ENCODE assay signal across 12 cellular contexts in genomic region chr10:100738055-100738827, GRCh38. TPM values are rescaled to one million over a fixed set of nuclear protein-coding genes. Genes with fewer than 3 reads are reported as not detected.
A peak's percentile ranks its signal among the peaks of the same experiment; 100 is the strongest.
DNase-seq lines count a peak whose midpoint lies in the region; ATAC-seq and TF ChIP-seq lines count a peak whose summit lies in the region.
"Had no signal": no experiment of that assay in that cellular context is flagged by ENCODE, and none has a peak within 500 bp of the region (broad histone marks: within the 10 kb centered on the region; RNA-seq: fewer than 3 reads in every experiment).

No MANE protein-coding gene starts in this region.

- H3K9me3 ChIP-seq in SJCRH30 (replicated peaks) = no peaks in the 10 kb centered on the region
- H3K9me3 ChIP-seq: heart left ventricle had no signal

- no peaks in the 10 kb centered on the region for H3K36me3 ChIP-seq in SJCRH30
- H3K36me3 ChIP-seq: heart left ventricle had no signal

- intact Hi-C loops in activated CD4-positive, alpha-beta T cell treated with anti-CD3 and anti-CD28 coated beads, Interleukin-2, amount 10 ng/mL, durations not matched to agents 24 days and 14 days (cut with micrococcal nuclease) = no loop called here

- no peaks in the 10 kb centered on the region for H3K9me3 Mint-ChIP-seq in activated CD4-positive, alpha-beta T cell treated with anti-CD3 and anti-CD28 coated beads, Interleukin-2, amount 10 ng/mL, durations not matched to agents 24 days and 14 days
- H3K9me3 Mint-ChIP-seq in glutamatergic neuron (ENCODE audit: unreplicated experiment) (peaks cover 17% of the 10 kb centered on the region), progenitor cell of endocrine pancreas (ENCODE audit: low read depth) (no peaks in the 10 kb centered on the region)

- H3K4me3 ChIP-seq in SJCRH30 = peak overlapping the region; percentile 59

- peaks cover 14% of the 10 kb centered on the region for H3K4me1 ChIP-seq in SJCRH30

- H3K27me3 ChIP-seq in SJCRH30 = peaks cover 45% of the 10 kb centered on the region

- DNase-seq in activated CD4-positive, alpha-beta T cell treated with anti-CD3 and anti-CD28 coated beads, Interleukin-2, amount 10 ng/mL, durations not matched to agents 24 days and 14 days = no peak
- no peak for DNase-seq in activated CD4-positive, alpha-beta T cell treated with anti-CD3 and anti-CD28 coated beads for 1 hour
- DNase-seq in SJCRH30 = no peak
- DNase-seq in glutamatergic neuron = no peak
- no peak for DNase-seq in progenitor cell of endocrine pancreas (ENCODE audit: low spot score, unreplicated experiment)
- no peak for DNase-seq in HPDE6-E6E7 (ENCODE audit: extremely low spot score)
- no peak for DNase-seq in RKO (ENCODE audit: low spot score)
- DNase-seq: amygdala, EL, heart left ventricle, NCI-H2081 treated with DMSO at 0.1 percent for 48 hours had no signal

- H3K4me3 Mint-ChIP-seq in activated CD4-positive, alpha-beta T cell treated with anti-CD3 and anti-CD28 coated beads, Interleukin-2, amount 10 ng/mL, durations not matched to agents 24 days and 14 days = peak overlapping the region; percentile 1
- H3K4me3 Mint-ChIP-seq in glutamatergic neuron (ENCODE audit: unreplicated experiment) (peak overlapping the region; percentile 2), progenitor cell of endocrine pancreas (ENCODE audit: low read depth) (no peak overlapping the region)

- peaks cover 16% of the 10 kb centered on the region for H3K4me1 Mint-ChIP-seq in activated CD4-positive, alpha-beta T cell treated with anti-CD3 and anti-CD28 coated beads, Interleukin-2, amount 10 ng/mL, durations not matched to agents 24 days and 14 days
- H3K4me1 Mint-ChIP-seq in glutamatergic neuron (ENCODE audit: low read depth, unreplicated experiment) (peaks cover 17% of the 10 kb centered on the region), progenitor cell of endocrine pancreas (ENCODE audit: low read depth) (peaks cover 19% of the 10 kb centered on the region)

- H3K27me3 Mint-ChIP-seq in activated CD4-positive, alpha-beta T cell treated with anti-CD3 and anti-CD28 coated beads, Interleukin-2, amount 10 ng/mL, durations not matched to agents 24 days and 14 days = peaks cover 90% of the 10 kb centered on the region
- peaks cover 56% of the 10 kb centered on the region for H3K27me3 Mint-ChIP-seq in glutamatergic neuron (ENCODE audit: unreplicated experiment)
- peaks cover 97% of the 10 kb centered on the region for H3K27me3 Mint-ChIP-seq in progenitor cell of endocrine pancreas

- no peak for TF ChIP-seq CTCF in glutamatergic neuron (IDR thresholded peaks at IDR 0.05; ENCODE audit: partially characterized antibody, unreplicated experiment)
- no peak for TF ChIP-seq CTCF in progenitor cell of endocrine pancreas (IDR thresholded peaks at IDR 0.05; ENCODE audit: unreplicated experiment)

- no peak overlapping the region for H3K27ac Mint-ChIP-seq in activated CD4-positive, alpha-beta T cell treated with anti-CD3 and anti-CD28 coated beads, Interleukin-2, amount 10 ng/mL, durations not matched to agents 24 days and 14 days
- H3K27ac Mint-ChIP-seq in glutamatergic neuron (ENCODE audit: unreplicated experiment) (no peak overlapping the region), progenitor cell of endocrine pancreas (peak overlapping the region; percentile 35)

- no peak for ATAC-seq in HG03025 (IDR thresholded peaks at IDR 0.05; ENCODE audit: low FRiP score, unreplicated experiment)
- ATAC-seq: heart left ventricle had no signal

- peaks cover 2% of the 10 kb centered on the region for H3K36me3 Mint-ChIP-seq in activated CD4-positive, alpha-beta T cell treated with anti-CD3 and anti-CD28 coated beads, Interleukin-2, amount 10 ng/mL, durations not matched to agents 24 days and 14 days (ENCODE audit: low read depth)
- H3K36me3 Mint-ChIP-seq in glutamatergic neuron (ENCODE audit: unreplicated experiment) (no peaks in the 10 kb centered on the region), progenitor cell of endocrine pancreas (ENCODE audit: insufficient read depth) (no peaks in the 10 kb centered on the region)

- no peak overlapping the region for H3K27ac ChIP-seq in SJCRH30
- H3K27ac ChIP-seq: heart left ventricle had no signal

RNA-seq across cellular contexts. Expression of gene PAX2, which starts 7.1 kb away (rescaled TPM):
- 0.07 TPM in 1 of 2 replicates, not detected in the other for total RNA-seq in activated CD4-positive, alpha-beta T cell treated with anti-CD3 and anti-CD28 coated beads, Interleukin-2, amount 10 ng/mL, durations not matched to agents 24 days and 14 days
- 2.1 and 2.4 TPM in 2 replicates for total RNA-seq in SJCRH30 (2014; rRNA removed; shearing (Covaris generic))
- not detected for total RNA-seq in glutamatergic neuron (ENCODE audit: unreplicated experiment)
- not detected in 2 replicates for total RNA-seq in progenitor cell of endocrine pancreas
- total RNA-seq: heart left ventricle had no signal
